8 cellular contexts compared by ENCODE assay signal in the genomic region with DNA sequence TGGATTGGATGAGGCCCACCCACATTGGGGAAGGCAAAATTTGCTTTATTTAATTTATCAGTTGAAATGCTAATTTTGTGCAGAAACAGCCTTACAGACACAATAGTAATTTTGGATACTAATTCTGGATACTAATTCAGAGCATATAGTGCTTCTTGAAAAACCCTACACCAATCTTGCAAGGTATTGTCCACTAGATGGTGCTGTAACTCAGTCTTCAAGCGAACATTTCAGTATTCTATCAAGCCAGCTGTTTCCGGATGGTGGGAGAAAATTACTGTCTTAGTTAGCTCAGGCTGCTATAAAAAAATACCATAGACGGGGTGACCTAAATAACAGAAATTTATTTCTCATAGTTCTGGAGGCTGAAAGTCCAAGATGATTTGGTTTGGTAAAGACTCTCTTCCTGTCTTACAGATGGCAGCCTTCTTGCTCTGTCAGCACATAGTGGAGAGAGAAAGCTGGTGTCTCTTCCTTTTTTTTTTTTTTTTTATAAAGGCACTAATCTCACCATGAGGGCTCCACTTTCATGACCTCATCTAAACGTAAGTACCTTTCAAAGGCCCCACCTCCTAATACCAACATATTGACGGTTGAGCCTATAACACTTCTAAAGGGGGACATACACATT.
DNase-seq lines count a peak whose midpoint lies in the region; ATAC-seq, FAIRE-seq and TF ChIP-seq lines count a peak whose summit lies in the region.

No MANE protein-coding gene starts in this region.

- H3K4me1 Mint-ChIP-seq in endothelial cell (ENCODE audit: unreplicated experiment): no peaks in the 10 kb centered on the region

- POLR2A ChIA-PET in A549 (lab: Yijun Ruan, JAX): interaction anchor here (0.6 kb wide), 1 partner anchor 187 kb away, joined by 3 read pairs; no protein-coding TSS in a partner anchor

- peak in 1 of 2 experiments; percentile 45 for DNase-seq in A549 (ENCODE audit: low read depth in 1 of 2, low spot score in 1 of 2)
- DNase-seq in HCEC 1CT: peak; percentile 67
- peak; percentile 12 to 76 for DNase-seq in NOMO-1 (lab: John Stamatoyannopoulos, UW; ENCODE audit: unreplicated experiment in 2 of 2)
- peak; percentile 32 for DNase-seq in endothelial cell (ENCODE audit: low spot score)
- peak; percentile 12 for DNase-seq in stromal cell of bone marrow (ENCODE audit: low read depth)
- DNase-seq in middle frontal gyrus (ENCODE audit: extremely low spot score, low spot score): no peak
- DNase-seq in activated CD8-positive, alpha-beta memory T cell treated with anti-CD3 and anti-CD28 coated beads, Interleukin-2, amount 50 U/mL, for 48 hours: no peak
- no peak for DNase-seq in occipital lobe (lab: John Stamatoyannopoulos, UW)

- no peaks in the 10 kb centered on the region; the same call in 2 of the 3 replicates for H3K4me1 ChIP-seq in A549

- no peaks in the 10 kb centered on the region for H3K9me3 ChIP-seq in A549

- H3K4me3 ChIP-seq in A549: no peak overlapping the region

- TF ChIP-seq POLR2A in A549 (IDR thresholded peaks at IDR 0.05; ENCODE audit: low read length): no peak

- TF ChIP-seq CTCF in A549 (IDR thresholded peaks at IDR 0.05) (peak; percentile 39; the same call in 2 of the 3 replicates), endothelial cell (IDR thresholded peaks at IDR 0.05; ENCODE audit: unreplicated experiment) (peak; percentile 85)

- CTCF ChIA-PET in A549 (lab: Yijun Ruan, JAX): interaction anchor here (0.8 to 1.4 kb wide), 4 partner anchors 9 to 59 kb away, joined by 3 to 5 read pairs (median 4); no protein-coding TSS in a partner anchor

- H3K27ac Mint-ChIP-seq in endothelial cell (ENCODE audit: unreplicated experiment): no peak overlapping the region

- no peaks in the 10 kb centered on the region for H3K36me3 Mint-ChIP-seq in endothelial cell (ENCODE audit: low read depth, unreplicated experiment)

- peak in 1 of 2 experiments; percentile 42; a peak in 4 of 5 replicates for TF ChIP-seq RAD21 in A549 (conservative IDR thresholded peaks at IDR 0.05 in 1 of 2, IDR thresholded peaks at IDR 0.05 in 1 of 2)

- no peak for TF ChIP-seq EP300 in A549 (IDR thresholded peaks at IDR 0.05)

- H3K4me2 ChIP-seq in A549: no peak overlapping the region

- no peak overlapping the region for H3K4me3 Mint-ChIP-seq in endothelial cell (ENCODE audit: unreplicated experiment)

- no peaks in the 10 kb centered on the region for H3K27me3 Mint-ChIP-seq in endothelial cell (ENCODE audit: unreplicated experiment)

- no peak for FAIRE-seq in A549 (lab: Jason Lieb, UNC)

- no peak overlapping the region for H3K27ac ChIP-seq in A549

- WGBS in A549 (ENCODE audit: missing lambda C conversion rate): 62% methylated on average over 5 of the region's 5 CpGs

- H3K9me3 Mint-ChIP-seq in endothelial cell (ENCODE audit: unreplicated experiment): no peaks in the 10 kb centered on the region

- ATAC-seq in A549: no peak

TF ChIP-seq in A549, 52 proteins besides CTCF, POLR2A, EP300 and RAD21:
- no peak for TF ChIP-seq JUNB (IDR thresholded peaks at IDR 0.05)
- TF ChIP-seq NFE2L2 (conservative IDR thresholded peaks at IDR 0.05; ENCODE audit: low read length): no peak
- no peak for TF ChIP-seq RFX5 (IDR thresholded peaks at IDR 0.05)
- no peak for TF ChIP-seq MYC (IDR thresholded peaks at IDR 0.05; ENCODE audit: borderline replicate concordance, low read length)
- TF ChIP-seq SMC3 (IDR thresholded peaks at IDR 0.05): 0 out of 3 replicates have a peak, but pooled peaks have one; percentile 20
- no peak for TF ChIP-seq SREBF2 (IDR thresholded peaks at IDR 0.05)
- TF ChIP-seq, protein P1, sequence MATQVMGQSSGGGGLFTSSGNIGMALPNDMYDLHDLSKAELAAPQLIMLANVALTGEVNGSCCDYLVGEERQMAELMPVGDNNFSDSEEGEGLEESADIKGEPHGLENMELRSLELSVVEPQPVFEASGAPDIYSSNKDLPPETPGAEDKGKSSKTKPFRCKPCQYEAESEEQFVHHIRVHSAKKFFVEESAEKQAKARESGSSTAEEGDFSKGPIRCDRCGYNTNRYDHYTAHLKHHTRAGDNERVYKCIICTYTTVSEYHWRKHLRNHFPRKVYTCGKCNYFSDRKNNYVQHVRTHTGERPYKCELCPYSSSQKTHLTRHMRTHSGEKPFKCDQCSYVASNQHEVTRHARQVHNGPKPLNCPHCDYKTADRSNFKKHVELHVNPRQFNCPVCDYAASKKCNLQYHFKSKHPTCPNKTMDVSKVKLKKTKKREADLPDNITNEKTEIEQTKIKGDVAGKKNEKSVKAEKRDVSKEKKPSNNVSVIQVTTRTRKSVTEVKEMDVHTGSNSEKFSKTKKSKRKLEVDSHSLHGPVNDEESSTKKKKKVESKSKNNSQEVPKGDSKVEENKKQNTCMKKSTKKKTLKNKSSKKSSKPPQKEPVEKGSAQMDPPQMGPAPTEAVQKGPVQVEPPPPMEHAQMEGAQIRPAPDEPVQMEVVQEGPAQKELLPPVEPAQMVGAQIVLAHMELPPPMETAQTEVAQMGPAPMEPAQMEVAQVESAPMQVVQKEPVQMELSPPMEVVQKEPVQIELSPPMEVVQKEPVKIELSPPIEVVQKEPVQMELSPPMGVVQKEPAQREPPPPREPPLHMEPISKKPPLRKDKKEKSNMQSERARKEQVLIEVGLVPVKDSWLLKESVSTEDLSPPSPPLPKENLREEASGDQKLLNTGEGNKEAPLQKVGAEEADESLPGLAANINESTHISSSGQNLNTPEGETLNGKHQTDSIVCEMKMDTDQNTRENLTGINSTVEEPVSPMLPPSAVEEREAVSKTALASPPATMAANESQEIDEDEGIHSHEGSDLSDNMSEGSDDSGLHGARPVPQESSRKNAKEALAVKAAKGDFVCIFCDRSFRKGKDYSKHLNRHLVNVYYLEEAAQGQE (IDR thresholded peaks at IDR 0.05): no peak
- TF ChIP-seq TFCP2L1 (CRISPR knock-in tag; IDR thresholded peaks at IDR 0.05): no peak

Comparison
In these comparisons a context has a peak if more than half of its experiments do, and no peak if none do; other contexts are left out.
1. DNase-seq: peak in HCEC 1CT (single experiment), NOMO-1 (2 of 2), endothelial cell (single experiment) and stromal cell of bone marrow (single experiment); none in middle frontal gyrus (single experiment), activated CD8-positive, alpha-beta memory T cell treated with anti-CD3 and anti-CD28 coated beads, Interleukin-2, amount 50 U/mL, for 48 hours (single experiment) and occipital lobe (single experiment).